8 cellular contexts compared by ENCODE assay signal in genomic region chr11:67287355-67288197, GRCh38. TPM values are rescaled to one million over a fixed set of nuclear protein-coding genes. Genes with fewer than 3 reads are reported as not detected.
DNase-seq lines count a peak whose midpoint lies in the region; ATAC-seq and TF ChIP-seq lines count a peak whose summit lies in the region.

No MANE protein-coding gene starts in this region.

- TF ChIP-seq CTCF in astrocyte of the spinal cord (IDR thresholded peaks at IDR 0.05; ENCODE audit: low read depth, low read length) (no peak), lung (IDR thresholded peaks at IDR 0.05; ENCODE audit: control extremely low read depth, extremely low read depth) (no peak), vagina (IDR thresholded peaks at IDR 0.05) (no peak)

- H3K36me3 ChIP-seq in lung (ENCODE audit: control insufficient read depth in 2 of 2, insufficient read depth in 2 of 2, low read length in 2 of 2) (peaks cover 0 to 59% of the 10 kb centered on the region in 2 donors), vagina (peaks cover 5 to 52% of the 10 kb centered on the region in 2 donors)

- H3K27ac ChIP-seq in lung (ENCODE audit: low read depth in 1 of 2, low read length in 1 of 2) (peak overlapping the region; percentile 92 to 96), vagina (peak overlapping the region; percentile 93)

- H3K9me3 ChIP-seq in lung (ENCODE audit: control insufficient read depth in 2 of 2, insufficient read depth in 1 of 2, low read length in 1 of 2) (peaks cover 0 to 2% of the 10 kb centered on the region in 2 donors), vagina (no peaks in the 10 kb centered on the region)

- 35 to 56% methylated on average over 14 of the region's 14 CpGs for WGBS in lung, 2 donors

- no peak for TF ChIP-seq POLR2A in vagina (IDR thresholded peaks at IDR 0.05)

- ATAC-seq in lung (ENCODE audit: insufficient read depth, low FRiP score) = no peak
- ATAC-seq in GM21367 (IDR thresholded peaks at IDR 0.05; ENCODE audit: unreplicated experiment) = no peak
- ATAC-seq in GM18511 (IDR thresholded peaks at IDR 0.05; ENCODE audit: unreplicated experiment) = no peak

- intact Hi-C loops in vagina (cut with DNase I) = no loop called here

- in situ Hi-C loops in astrocyte of the spinal cord (cut with HindIII; ENCODE audit: low sequenced_read_pairs) = no loop called here

- H3K4me3 ChIP-seq in astrocyte of the spinal cord (ENCODE audit: low read depth, low read length) (peak overlapping the region; percentile 61), lung (no peak overlapping the region), vagina (peak overlapping the region; percentile 74 to 99)

- H3K4me1 ChIP-seq in lung (ENCODE audit: control insufficient read depth in 2 of 2, insufficient read depth in 2 of 2, low read length in 2 of 2) (peaks cover 0 to 21% of the 10 kb centered on the region in 2 donors), vagina (peaks cover 57% of the 10 kb centered on the region)

- DNase-seq in stimulated activated CD4-positive, alpha-beta T cell treated with anti-CD3 and anti-CD28 coated beads, Interleukin-15, amount 100 ng/mL, for 24 hours = peak; percentile 42
- no peak for DNase-seq in stimulated activated CD4-positive, alpha-beta T cell treated with anti-CD3 and anti-CD28 coated beads, Interleukin-12 subunit alpha, Interleukin-12 subunit beta, amount 100 ng/mL, for 4 hours
- DNase-seq in astrocyte of the spinal cord (ENCODE audit: low read depth, low spot score) (no peak), lung (ENCODE audit: low spot score) (no peak), vagina (ENCODE audit: extremely low spot score in 2 of 2) (no peak), foreskin melanocyte (no peak)

- H3K27me3 ChIP-seq in lung (ENCODE audit: control insufficient read depth, insufficient read depth) = no peaks in the 10 kb centered on the region
- H3K27me3 ChIP-seq in vagina = no peaks in the 10 kb centered on the region

RNA-seq across cellular contexts. Expression of gene ANKRD13D, which starts 1.5 kb away (rescaled TPM):
- total RNA-seq in lung = 10 to 100 TPM; 35.9 to 86.2 TPM
- polyA plus RNA-seq in lung = 10 to 100 TPM; 55.8 to 65.3 TPM
- 62.9 TPM for total RNA-seq in vagina

RNA-seq across cellular contexts. Expression of gene SSH3, which starts 15.8 kb away (rescaled TPM):
- total RNA-seq in lung = 10 to 100 TPM; 31.4 to 42.7 TPM
- polyA plus RNA-seq in lung = 10 to 100 TPM; 19.0 to 23.0 TPM
- 98.0 TPM for total RNA-seq in vagina

RNA-seq across cellular contexts. Expression of gene GRK2, which starts 21.3 kb away (rescaled TPM):
- total RNA-seq in lung (10 to 100 TPM; 37.1 to 99.8 TPM), vagina (100 TPM)
- 100 to 1,000 TPM in 1 of 2 donors, 10 to 100 TPM in 1; 95.2 to 130 TPM for polyA plus RNA-seq in lung
